In the genomic region with DNA sequence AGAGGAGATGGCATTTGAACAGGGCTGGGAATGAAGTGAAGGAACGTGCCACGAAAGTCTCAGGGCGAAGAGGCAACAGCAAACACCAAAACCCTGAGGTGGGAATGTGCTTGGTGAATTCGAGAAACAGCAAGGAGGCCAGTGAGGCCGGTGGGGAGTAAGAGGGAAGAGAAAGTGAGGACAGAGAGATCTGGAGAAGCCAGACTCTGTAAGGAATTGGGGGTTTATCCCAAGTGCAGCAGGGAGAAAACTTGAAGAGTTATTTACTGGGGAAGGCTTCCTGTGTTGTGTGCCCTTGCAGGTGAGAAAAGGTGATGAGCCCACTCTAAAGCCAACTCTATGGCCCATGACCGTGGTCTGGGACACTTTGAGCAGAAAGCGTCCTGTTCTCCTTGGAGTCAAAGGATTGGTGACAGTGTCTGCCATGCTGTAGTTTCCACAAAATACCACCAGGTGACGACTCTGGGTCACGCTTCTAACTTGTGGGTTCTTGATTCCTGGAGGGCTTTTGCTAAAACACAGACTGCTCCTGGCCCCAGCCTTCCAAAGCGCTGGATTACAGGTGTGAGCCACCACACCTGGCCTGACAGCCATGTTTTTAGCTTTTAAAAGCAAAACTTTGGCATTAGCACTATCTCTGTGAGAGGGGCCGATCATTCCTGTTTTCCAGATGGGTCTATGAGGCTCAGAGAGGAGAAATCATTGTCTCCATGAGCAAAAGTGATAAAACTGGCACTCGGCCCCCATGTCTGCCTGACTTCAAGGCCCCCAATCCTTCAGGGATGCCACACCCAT, we compare ENCODE assay signal across 8 cellular contexts. TPM values are rescaled to one million over a fixed set of nuclear protein-coding genes. Genes with fewer than 3 reads are reported as not detected.
DNase-seq lines count a peak whose midpoint lies in the region; ATAC-seq and TF ChIP-seq lines count a peak whose summit lies in the region.

No MANE protein-coding gene starts in this region.

- H3K27ac Mint-ChIP-seq in activated CD4-positive, alpha-beta memory T cell treated with anti-CD3 and anti-CD28 coated beads, Interleukin-2, amount 10 ng/mL, durations not matched to agents 7 days and 5 days: no peak overlapping the region

- DNase-seq in DMS79 treated with DMSO at 0.1 percent for 48 hours (lab: John Stamatoyannopoulos, UW): peak; percentile 34
- DNase-seq in NCI-H69 (lab: John Stamatoyannopoulos, UW): peak; percentile 68
- DNase-seq in activated CD4-positive, alpha-beta memory T cell treated with anti-CD3 and anti-CD28 coated beads, Interleukin-2, amount 10 ng/mL, durations not matched to agents 7 days and 5 days: peak; percentile 59
- peak; percentile 71 for DNase-seq in epithelial cell of esophagus (ENCODE audit: low read depth)
- DNase-seq in mucosa of descending colon: peak in 2 of 3 donors; percentile 45 to 72
- DNase-seq in testis: peak; percentile 80
- no peak for DNase-seq in effector CD4-positive, alpha-beta T cell

- 40 to 44% methylated on average over 12 of the region's 12 CpGs for WGBS in testis, 2 donors

- CTCF ChIA-PET in activated CD4-positive, alpha-beta memory T cell treated with anti-CD3 and anti-CD28 coated beads, Interleukin-2, amount 10 ng/mL, durations not matched to agents 7 days and 5 days (lab: Charles Lee): interaction anchor here (1.2 to 3.7 kb wide), 3 partner anchors 11 to 83 kb away, joined by 3 to 30 read pairs (median 5); a partner anchor contains a TSS

- H3K36me3 ChIP-seq in mucosa of descending colon (ENCODE audit: low read depth) (no peaks in the 10 kb centered on the region), testis (ENCODE audit: low read depth, missing control alignments) (no peaks in the 10 kb centered on the region)

- H3K4me3 Mint-ChIP-seq in activated CD4-positive, alpha-beta memory T cell treated with anti-CD3 and anti-CD28 coated beads, Interleukin-2, amount 10 ng/mL, durations not matched to agents 7 days and 5 days: no peak overlapping the region

- H3K27ac ChIP-seq in testis: no peak overlapping the region

- ATAC-seq in HG03095 (IDR thresholded peaks at IDR 0.05; ENCODE audit: unreplicated experiment) (peak; percentile 73), mucosa of descending colon (peak; percentile 82)

- no peaks in the 10 kb centered on the region for H3K9me3 Mint-ChIP-seq in activated CD4-positive, alpha-beta memory T cell treated with anti-CD3 and anti-CD28 coated beads, Interleukin-2, amount 10 ng/mL, durations not matched to agents 7 days and 5 days

- H3K4me1 Mint-ChIP-seq in activated CD4-positive, alpha-beta memory T cell treated with anti-CD3 and anti-CD28 coated beads, Interleukin-2, amount 10 ng/mL, durations not matched to agents 7 days and 5 days: no peaks in the 10 kb centered on the region

- H3K9me3 ChIP-seq in mucosa of descending colon: no peaks in the 10 kb centered on the region
- no peaks in the 10 kb centered on the region for H3K9me3 ChIP-seq in testis

- peaks cover 12% of the 10 kb centered on the region for H3K27me3 Mint-ChIP-seq in activated CD4-positive, alpha-beta memory T cell treated with anti-CD3 and anti-CD28 coated beads, Interleukin-2, amount 10 ng/mL, durations not matched to agents 7 days and 5 days

- peak; percentile 100 for TF ChIP-seq CTCF in epithelial cell of esophagus (IDR thresholded peaks at IDR 0.05; ENCODE audit: insufficient read depth, low read depth, low read length, missing control alignments)
- TF ChIP-seq CTCF in mucosa of descending colon (IDR thresholded peaks at IDR 0.05): peak; percentile 93
- TF ChIP-seq CTCF in testis (IDR thresholded peaks at IDR 0.05): peak; percentile 84 to 97 (median 97)

- H3K4me1 ChIP-seq in mucosa of descending colon (ENCODE audit: low read depth): no peaks in the 10 kb centered on the region
- no peaks in the 10 kb centered on the region for H3K4me1 ChIP-seq in testis

- no peaks in the 10 kb centered on the region for H3K36me3 Mint-ChIP-seq in activated CD4-positive, alpha-beta memory T cell treated with anti-CD3 and anti-CD28 coated beads, Interleukin-2, amount 10 ng/mL, durations not matched to agents 7 days and 5 days (ENCODE audit: low read depth)

- POLR2A ChIA-PET in activated CD4-positive, alpha-beta memory T cell treated with anti-CD3 and anti-CD28 coated beads, Interleukin-2, amount 10 ng/mL, durations not matched to agents 7 days and 5 days (lab: Charles Lee): interaction anchor here (3.0 kb wide), 1 partner anchor 18 kb away, joined by 11 read pairs; a partner anchor contains a TSS

- H3K4me3 ChIP-seq in epithelial cell of esophagus (ENCODE audit: low read length): no peak overlapping the region
- H3K4me3 ChIP-seq in mucosa of descending colon: no peak overlapping the region
- no peak overlapping the region for H3K4me3 ChIP-seq in testis

- no peaks in the 10 kb centered on the region for H3K27me3 ChIP-seq in testis

- intact Hi-C loops in mucosa of descending colon (cut with DNase I, micrococcal nuclease): loop anchor here in 1 of 2 donors (10.0 kb wide), 1 partner anchor 173 kb away; no protein-coding TSS in a partner anchor
- intact Hi-C loops in testis (cut with DNase I; ENCODE audit: low total_unique reads): loop anchor here (5.0 to 10.0 kb wide), 2 partner anchors 86 to 163 kb away; no protein-coding TSS in a partner anchor

- TF ChIP-seq POLR2A in testis (IDR thresholded peaks at IDR 0.05): no peak

RNA-seq across cellular contexts. Expression of a gene that starts 18.0 kb away (rescaled TPM):
- 100 to 1,000 TPM; 101 to 111 TPM for total RNA-seq in activated CD4-positive, alpha-beta memory T cell treated with anti-CD3 and anti-CD28 coated beads, Interleukin-2, amount 10 ng/mL, durations not matched to agents 7 days and 5 days
- total RNA-seq in mucosa of descending colon (100 to 1,000 TPM; 104 to 127 (median 117) TPM), testis (100 to 1,000 TPM; 143 to 172 TPM)
- polyA plus RNA-seq in testis (ENCODE audit: insufficient read depth, low read depth, low replicate concordance): 192 TPM

RNA-seq across cellular contexts. Expression of a gene that starts 48.5 kb away (rescaled TPM):
- total RNA-seq in activated CD4-positive, alpha-beta memory T cell treated with anti-CD3 and anti-CD28 coated beads, Interleukin-2, amount 10 ng/mL, durations not matched to agents 7 days and 5 days: not detected
- total RNA-seq in mucosa of descending colon (under 1 TPM in 1 of 3 donors, not detected in 2; 0.82 TPM), testis (1 to 10 TPM; 2.7 to 3.7 TPM)
- polyA plus RNA-seq in testis (ENCODE audit: insufficient read depth, low read depth, low replicate concordance): 2.0 TPM
